Comparison of ENCODE assay signal across 1 cellular context in genomic region chr4:66564901-66565648, GRCh38.
A peak's percentile ranks its signal among the peaks of the same experiment; 100 is the strongest.
TF ChIP-seq lines count a peak whose summit lies in the region.

No MANE protein-coding gene starts in this region.

TF ChIP-seq in HEK293, 187 proteins besides CTCF, POLR2A, EP300 and RAD21 (continued from another document and continues in another):
- TF ChIP-seq ZFP69B (tag by site-specific recombination; IDR thresholded peaks at IDR 0.05) (0 out of 2 replicates have a peak, but pooled peaks have one; percentile 19), ZNF701 (tag by site-specific recombination; IDR thresholded peaks at IDR 0.05) (no peak), KLF8 (tag by site-specific recombination; IDR thresholded peaks at IDR 0.05) (0 out of 2 replicates have a peak, but pooled peaks have one; percentile 53), ZNF155 (tag by site-specific recombination; IDR thresholded peaks at IDR 0.05) (no peak), FEZF1 (tag by site-specific recombination; IDR thresholded peaks at IDR 0.05) (peak; percentile 97), ZNF184 (tag by site-specific recombination; IDR thresholded peaks at IDR 0.05) (no peak), REST (tag by site-specific recombination; IDR thresholded peaks at IDR 0.05) (no peak), ZXDB (tag by site-specific recombination; IDR thresholded peaks at IDR 0.05) (peak; percentile 76), GLIS2 (tag by site-specific recombination; IDR thresholded peaks at IDR 0.05) (no peak), ZNF391 (tag by site-specific recombination; IDR thresholded peaks at IDR 0.05; ENCODE audit: borderline replicate concordance, low read depth) (peak; percentile 78; the same call in 1 of the 2 replicates), ZNF544 (tag by site-specific recombination; IDR thresholded peaks at IDR 0.05) (no peak), ZSCAN5A (tag by site-specific recombination; IDR thresholded peaks at IDR 0.05) (no peak), ZNF654 (tag by site-specific recombination; IDR thresholded peaks at IDR 0.05; ENCODE audit: low read depth) (0 out of 2 replicates have a peak, but pooled peaks have one; percentile 9), ZNF23 (tag by site-specific recombination; IDR thresholded peaks at IDR 0.05; ENCODE audit: borderline replicate concordance) (no peak), TRIM28 (IDR thresholded peaks at IDR 0.05; ENCODE audit: borderline replicate concordance, low read length) (peak; percentile 62), ZNF324 (tag by site-specific recombination; IDR thresholded peaks at IDR 0.05) (no peak), ZBTB1 (tag by site-specific recombination; IDR thresholded peaks at IDR 0.05) (no peak), ZNF629 (tag by site-specific recombination; IDR thresholded peaks at IDR 0.05) (peak; percentile 94), ZNF416 (tag by site-specific recombination; IDR thresholded peaks at IDR 0.05) (no peak), ZNF596 (tag by site-specific recombination; IDR thresholded peaks at IDR 0.05) (peak; percentile 94), TSHZ1 (tag by site-specific recombination; IDR thresholded peaks at IDR 0.05; ENCODE audit: borderline replicate concordance) (peak; percentile 84), ZNF747 (tag by site-specific recombination; IDR thresholded peaks at IDR 0.05) (no peak), ZNF514 (tag by site-specific recombination; IDR thresholded peaks at IDR 0.05) (no peak), ZBTB6 (tag by site-specific recombination; IDR thresholded peaks at IDR 0.05) (no peak), ZNF366 (tag by site-specific recombination; conservative IDR thresholded peaks at IDR 0.05) (peak; percentile 83), ZNF558 (tag by site-specific recombination; IDR thresholded peaks at IDR 0.05) (no peak; the same call in 1 of the 2 replicates), ZNF2 (tag by site-specific recombination; IDR thresholded peaks at IDR 0.05) (peak; percentile 23; the same call in 1 of the 2 replicates), ZNF426 (tag by site-specific recombination; IDR thresholded peaks at IDR 0.05) (no peak), YY1 (tag by site-specific recombination; IDR thresholded peaks at IDR 0.05) (peak; percentile 77; the same call in 1 of the 2 replicates), ZNF692 (tag by site-specific recombination; IDR thresholded peaks at IDR 0.05) (no peak), ZNF239 (tag by site-specific recombination; IDR thresholded peaks at IDR 0.05) (no peak), PRDM1 (tag by site-specific recombination; IDR thresholded peaks at IDR 0.05) (0 out of 2 replicates have a peak, but pooled peaks have one; percentile 5), SCRT1 (tag by site-specific recombination; IDR thresholded peaks at IDR 0.05; ENCODE audit: borderline replicate concordance) (0 out of 2 replicates have a peak, but pooled peaks have one; percentile 27), ZIC2 (tag by site-specific recombination; IDR thresholded peaks at IDR 0.05) (peak; percentile 16; the same call in 1 of the 2 replicates), ZNF24 (tag by site-specific recombination; IDR thresholded peaks at IDR 0.05) (peak; percentile 84), MZF1 (tag by site-specific recombination; IDR thresholded peaks at IDR 0.05; ENCODE audit: borderline replicate concordance) (peak; percentile 61; the same call in 1 of the 2 replicates), PATZ1 (tag by site-specific recombination; IDR thresholded peaks at IDR 0.05) (peak; percentile 54; the same call in 1 of the 2 replicates)
- TF ChIP-seq, protein P1, sequence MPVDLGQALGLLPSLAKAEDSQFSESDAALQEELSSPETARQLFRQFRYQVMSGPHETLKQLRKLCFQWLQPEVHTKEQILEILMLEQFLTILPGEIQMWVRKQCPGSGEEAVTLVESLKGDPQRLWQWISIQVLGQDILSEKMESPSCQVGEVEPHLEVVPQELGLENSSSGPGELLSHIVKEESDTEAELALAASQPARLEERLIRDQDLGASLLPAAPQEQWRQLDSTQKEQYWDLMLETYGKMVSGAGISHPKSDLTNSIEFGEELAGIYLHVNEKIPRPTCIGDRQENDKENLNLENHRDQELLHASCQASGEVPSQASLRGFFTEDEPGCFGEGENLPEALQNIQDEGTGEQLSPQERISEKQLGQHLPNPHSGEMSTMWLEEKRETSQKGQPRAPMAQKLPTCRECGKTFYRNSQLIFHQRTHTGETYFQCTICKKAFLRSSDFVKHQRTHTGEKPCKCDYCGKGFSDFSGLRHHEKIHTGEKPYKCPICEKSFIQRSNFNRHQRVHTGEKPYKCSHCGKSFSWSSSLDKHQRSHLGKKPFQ (tag by site-specific recombination; IDR thresholded peaks at IDR 0.05) = peak; percentile 88
- TF ChIP-seq, protein P2, sequence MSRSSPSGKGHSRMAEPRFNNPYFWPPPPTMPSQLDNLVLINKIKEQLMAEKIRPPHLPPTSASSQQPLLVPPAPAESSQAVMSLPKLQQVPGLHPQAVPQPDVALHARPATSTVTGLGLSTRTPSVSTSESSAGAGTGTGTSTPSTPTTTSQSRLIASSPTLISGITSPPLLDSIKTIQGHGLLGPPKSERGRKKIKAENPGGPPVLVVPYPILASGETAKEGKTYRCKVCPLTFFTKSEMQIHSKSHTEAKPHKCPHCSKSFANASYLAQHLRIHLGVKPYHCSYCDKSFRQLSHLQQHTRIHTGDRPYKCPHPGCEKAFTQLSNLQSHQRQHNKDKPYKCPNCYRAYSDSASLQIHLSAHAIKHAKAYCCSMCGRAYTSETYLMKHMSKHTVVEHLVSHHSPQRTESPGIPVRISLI (tag by site-specific recombination; IDR thresholded peaks at IDR 0.05) = peak; percentile 38; the same call in 1 of the 2 replicates
- TF ChIP-seq, protein P3, sequence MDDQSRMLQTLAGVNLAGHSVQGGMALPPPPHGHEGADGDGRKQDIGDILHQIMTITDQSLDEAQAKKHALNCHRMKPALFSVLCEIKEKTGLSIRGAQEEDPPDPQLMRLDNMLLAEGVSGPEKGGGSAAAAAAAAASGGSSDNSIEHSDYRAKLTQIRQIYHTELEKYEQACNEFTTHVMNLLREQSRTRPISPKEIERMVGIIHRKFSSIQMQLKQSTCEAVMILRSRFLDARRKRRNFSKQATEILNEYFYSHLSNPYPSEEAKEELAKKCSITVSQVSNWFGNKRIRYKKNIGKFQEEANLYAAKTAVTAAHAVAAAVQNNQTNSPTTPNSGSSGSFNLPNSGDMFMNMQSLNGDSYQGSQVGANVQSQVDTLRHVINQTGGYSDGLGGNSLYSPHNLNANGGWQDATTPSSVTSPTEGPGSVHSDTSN (CRISPR knock-in tag; IDR thresholded peaks at IDR 0.05) = no peak
- TF ChIP-seq, protein P4, sequence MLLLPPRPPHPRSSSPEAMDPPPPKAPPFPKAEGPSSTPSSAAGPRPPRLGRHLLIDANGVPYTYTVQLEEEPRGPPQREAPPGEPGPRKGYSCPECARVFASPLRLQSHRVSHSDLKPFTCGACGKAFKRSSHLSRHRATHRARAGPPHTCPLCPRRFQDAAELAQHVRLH (tag by site-specific recombination; IDR thresholded peaks at IDR 0.05) = peak; percentile 95
- TF ChIP-seq, protein P5, sequence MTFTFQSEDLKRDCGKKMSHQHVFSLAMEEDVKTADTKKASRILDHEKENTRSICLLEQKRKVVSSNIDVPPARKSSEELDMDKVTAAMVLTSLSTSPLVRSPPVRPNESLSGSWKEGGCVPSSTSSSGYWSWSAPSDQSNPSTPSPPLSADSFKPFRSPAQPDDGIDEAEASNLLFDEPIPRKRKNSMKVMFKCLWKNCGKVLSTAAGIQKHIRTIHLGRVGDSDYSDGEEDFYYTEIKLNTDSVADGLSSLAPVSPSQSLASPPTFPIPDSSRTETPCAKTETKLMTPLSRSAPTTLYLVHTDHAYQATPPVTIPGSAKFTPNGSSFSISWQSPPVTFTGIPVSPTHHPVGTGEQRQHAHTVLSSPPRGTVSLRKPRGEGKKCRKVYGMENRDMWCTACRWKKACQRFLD (tag by site-specific recombination; IDR thresholded peaks at IDR 0.05) = no peak
